Comparison of ENCODE assay signal across 14 cellular contexts in genomic region chr1:168972225-168972624, GRCh38.
DNase-seq lines count a peak whose midpoint lies in the region; ATAC-seq and TF ChIP-seq lines count a peak whose summit lies in the region.
"Had no signal": no experiment of that assay in that cellular context is flagged by ENCODE, and none has a peak within 500 bp of the region (broad histone marks: within the 10 kb centered on the region; RNA-seq: fewer than 3 reads in every experiment).

No MANE protein-coding gene starts in this region.

- TF ChIP-seq CTCF in breast epithelium (IDR thresholded peaks at IDR 0.05) (no peak), mammary epithelial cell (conservative IDR thresholded peaks at IDR 0.05 in 1 of 2, IDR thresholded peaks at IDR 0.05 in 1 of 2; ENCODE audit: extremely low read depth in 1 of 2, insufficient read depth in 1 of 2, low read depth in 1 of 2, low read length in 2 of 2) (no peak), OCI-LY3 (IDR thresholded peaks at IDR 0.05; ENCODE audit: low read depth, low read length) (no peak), lower lobe of right lung (IDR thresholded peaks at IDR 0.05) (no peak)

- in situ Hi-C loops in mammary epithelial cell (cut with MboI; ENCODE audit: low sequenced_read_pairs in 2 of 2), result no loop called here

- no peak overlapping the region for H2BK5ac ChIP-seq in neuronal stem cell (ENCODE audit: low read length)

- peak; percentile 78 to 80 for ATAC-seq in lower lobe of right lung
- ATAC-seq: HCT116 had no signal

- H2BK120ac ChIP-seq in neuronal stem cell (ENCODE audit: low read depth, low read length), result no peak overlapping the region

- no peak overlapping the region for H3K4ac ChIP-seq in neuronal stem cell (ENCODE audit: low read length)

- intact Hi-C loops in breast epithelium (cut with DNase I; ENCODE audit: low total_unique reads) (no loop called here), mammary epithelial cell (cut with micrococcal nuclease) (no loop called here), lower lobe of right lung (cut with DNase I) (no loop called here)

- H3K4me2 ChIP-seq in mammary epithelial cell (ENCODE audit: insufficient read depth, low read depth, low read length), result no peak overlapping the region
- peak overlapping the region; percentile 42 for H3K4me2 ChIP-seq in OCI-LY3 (ENCODE audit: low read length)
- H3K4me2 ChIP-seq in neuronal stem cell (ENCODE audit: insufficient read depth, low read length, poor library complexity, severe bottlenecking), result no peak overlapping the region

- H2AFZ ChIP-seq in mammary epithelial cell (ENCODE audit: low read depth, low read length) (no peak overlapping the region), OCI-LY3 (ENCODE audit: low read depth, low read length) (no peak overlapping the region), neuronal stem cell (ENCODE audit: low read length) (no peak overlapping the region)

- WGBS in mammary epithelial cell (ENCODE audit: low coverage, missing lambda C conversion rate), result 88% methylated on average over 4 of the region's 4 CpGs
- WGBS in neuronal stem cell (ENCODE audit: extremely low coverage in 2 of 2, insufficient read length in 2 of 2, insufficient replicate concordance in 1 of 2), 2 donors, result no CpG with 5 or more reads among the region's 4 CpGs

- H3K9ac ChIP-seq in mammary epithelial cell (ENCODE audit: insufficient read depth, low read length) (no peak overlapping the region), OCI-LY3 (ENCODE audit: low read length) (no peak overlapping the region), neuronal stem cell (ENCODE audit: low read depth, low read length, poor library complexity) (no peak overlapping the region)

- H3K4me1 ChIP-seq in breast epithelium, result peaks cover 0 to 6% of the 10 kb centered on the region in 2 donors
- no peaks in the 10 kb centered on the region for H3K4me1 ChIP-seq in mammary epithelial cell (ENCODE audit: insufficient read depth, low read length)
- peaks cover 20% of the 10 kb centered on the region for H3K4me1 ChIP-seq in OCI-LY3 (ENCODE audit: low read length)
- H3K4me1 ChIP-seq in lower lobe of right lung, result peaks cover 8% of the 10 kb centered on the region
- peaks cover 6 to 10% of the 10 kb centered on the region in 2 donors for H3K4me1 ChIP-seq in neuronal stem cell (ENCODE audit: control insufficient read depth in 2 of 2, insufficient read depth in 1 of 2, low read depth in 1 of 2, low read length in 2 of 2)

- TF ChIP-seq POLR2A in breast epithelium (IDR thresholded peaks at IDR 0.05), result no peak

- no peak overlapping the region for H4K91ac ChIP-seq in neuronal stem cell (ENCODE audit: low read depth, low read length, poor library complexity)

- H4K20me1 ChIP-seq in mammary epithelial cell (ENCODE audit: insufficient read depth, low read length), result no peaks in the 10 kb centered on the region
- no peaks in the 10 kb centered on the region for H4K20me1 ChIP-seq in OCI-LY3 (ENCODE audit: insufficient read depth, low read length)

- no peak overlapping the region for H2BK12ac ChIP-seq in neuronal stem cell (ENCODE audit: low read length)

- no peak overlapping the region for H3K4me3 ChIP-seq in breast epithelium
- H3K4me3 ChIP-seq in mammary epithelial cell (replicated peaks in 1 of 3; ENCODE audit: insufficient read depth in 1 of 3, low read depth in 2 of 3, low read length in 3 of 3), result no peak overlapping the region
- no peak overlapping the region for H3K4me3 ChIP-seq in OCI-LY3 (ENCODE audit: low read length)
- no peak overlapping the region for H3K4me3 ChIP-seq in lower lobe of right lung
- no peak overlapping the region for H3K4me3 ChIP-seq in neuronal stem cell (ENCODE audit: low read length in 2 of 2)

- BruUV-seq in mammary epithelial cell (replicated peaks; lab: Mats Ljungman, UMichigan), result no TSS peak

- no peak overlapping the region for H2BK15ac ChIP-seq in neuronal stem cell (ENCODE audit: low read length)

- CTCF ChIA-PET in mammary epithelial cell (lab: Charles Lee; ENCODE audit: low non-redundant PET), result no interaction called here

- no peak overlapping the region for H2AK5ac ChIP-seq in neuronal stem cell (ENCODE audit: low read depth, low read length)

- dilution Hi-C loops in mammary epithelial cell (cut with HindIII; ENCODE audit: low sequenced_read_pairs), result no loop called here

- H3K23ac ChIP-seq in neuronal stem cell (ENCODE audit: low read depth, low read length, poor library complexity), result no peak overlapping the region

- no peak overlapping the region for H3K14ac ChIP-seq in neuronal stem cell (ENCODE audit: low read length)

- H3K9me3 ChIP-seq in breast epithelium (no peaks in the 10 kb centered on the region), mammary epithelial cell (replicated peaks; ENCODE audit: insufficient read depth, low read length) (no peaks in the 10 kb centered on the region), OCI-LY3 (ENCODE audit: insufficient read depth, low read length) (no peaks in the 10 kb centered on the region), lower lobe of right lung (no peaks in the 10 kb centered on the region), neuronal stem cell (replicated peaks in 1 of 2; ENCODE audit: control insufficient read depth in 2 of 2, insufficient read depth in 1 of 2, low read depth in 1 of 2, low read length in 2 of 2) (no peaks in the 10 kb centered on the region)
- H3K9me3 ChIP-seq: BE2C had no signal

- no peak overlapping the region for H3K18ac ChIP-seq in neuronal stem cell (ENCODE audit: low read length)

- H3K27me3 ChIP-seq in breast epithelium, result no peaks in the 10 kb centered on the region
- H3K27me3 ChIP-seq in mammary epithelial cell (ENCODE audit: insufficient read depth, low read length), result no peaks in the 10 kb centered on the region
- no peaks in the 10 kb centered on the region for H3K27me3 ChIP-seq in OCI-LY3 (ENCODE audit: low read depth, low read length)
- H3K27me3 ChIP-seq in lower lobe of right lung (ENCODE audit: low read depth), result no peaks in the 10 kb centered on the region
- no peaks in the 10 kb centered on the region for H3K27me3 ChIP-seq in neuronal stem cell (ENCODE audit: control insufficient read depth in 3 of 3, insufficient read depth in 3 of 3, low read depth in 1 of 3, low read length in 3 of 3)
- H3K27me3 ChIP-seq: BE2C had no signal

- no peaks in the 10 kb centered on the region for H3K79me1 ChIP-seq in neuronal stem cell (ENCODE audit: low read depth, low read length)

- no peak overlapping the region for H4K8ac ChIP-seq in neuronal stem cell (ENCODE audit: low read depth, low read length)

- no peaks in the 10 kb centered on the region for H3K36me3 ChIP-seq in breast epithelium
- no peaks in the 10 kb centered on the region for H3K36me3 ChIP-seq in mammary epithelial cell (ENCODE audit: insufficient read depth, low read length)
- no peaks in the 10 kb centered on the region for H3K36me3 ChIP-seq in OCI-LY3 (replicated peaks; ENCODE audit: low read depth, low read length)
- no peaks in the 10 kb centered on the region for H3K36me3 ChIP-seq in lower lobe of right lung
- H3K36me3 ChIP-seq in neuronal stem cell (replicated peaks in 1 of 2; ENCODE audit: control insufficient read depth in 2 of 2, insufficient read depth in 2 of 2, low read length in 2 of 2), result no peaks in the 10 kb centered on the region
- H3K36me3 ChIP-seq: BE2C had no signal

- no peak for DNase-seq in breast epithelium (ENCODE audit: low spot score in 2 of 2)
- no peak for DNase-seq in mammary epithelial cell
- DNase-seq in lower lobe of right lung, result no peak
- DNase-seq in T-helper 2 cell, result no peak
- no peak for DNase-seq in HPDE6-E6E7 (ENCODE audit: extremely low spot score)
- no peak for DNase-seq in neuronal stem cell (ENCODE audit: low spot score)
- DNase-seq: BE2C, DND-41, NCI-H146, NCI-H2081 treated with DMSO at 0.1 percent for 48 hours, NCI-H526 treated with DMSO at 0.1 percent for 48 hours, Right ventricle myocardium superior had no signal

- peak overlapping the region; percentile 64 to 76 for H3K27ac ChIP-seq in breast epithelium
- H3K27ac ChIP-seq in mammary epithelial cell (ENCODE audit: insufficient read depth, low read depth, low read length), result no peak overlapping the region
- H3K27ac ChIP-seq in OCI-LY3 (ENCODE audit: low read length), result no peak overlapping the region
- peak overlapping the region; percentile 25 for H3K27ac ChIP-seq in lower lobe of right lung
- no peak overlapping the region for H3K27ac ChIP-seq in neuronal stem cell (replicated peaks; ENCODE audit: low read length)

- H3K79me2 ChIP-seq in mammary epithelial cell (ENCODE audit: insufficient read depth, low read length) (no peaks in the 10 kb centered on the region), OCI-LY3 (ENCODE audit: low read length) (no peaks in the 10 kb centered on the region)

Comparison
In these comparisons a context has a peak if more than half of its experiments do, and no peak if none do; other contexts are left out.
1. H3K27ac ChIP-seq: peak in breast epithelium (2 of 2) and lower lobe of right lung (single experiment); none in mammary epithelial cell (single experiment), OCI-LY3 (single experiment) and neuronal stem cell (single experiment).